Comparison of ENCODE assay signal across 29 cellular contexts in the genomic region with DNA sequence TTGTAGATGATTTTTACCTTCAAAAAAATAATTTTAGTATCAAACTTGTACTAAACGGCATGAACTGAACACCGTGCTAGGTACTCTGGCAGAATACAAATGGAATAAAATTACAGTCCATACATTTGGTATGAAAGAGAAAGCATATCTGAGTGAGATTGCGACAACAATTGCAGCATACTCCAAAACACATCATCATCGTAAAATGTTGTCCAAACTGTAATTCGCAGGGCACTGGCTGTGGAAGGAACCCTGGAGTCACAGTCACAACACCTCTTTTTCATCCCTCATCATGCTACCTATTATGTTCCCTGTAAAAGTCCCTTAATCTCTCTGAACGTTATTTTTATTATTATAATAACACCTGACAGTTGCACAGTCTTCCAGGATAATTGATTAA.
"Had no signal": no experiment of that assay in that cellular context is flagged by ENCODE, and none has a peak within 500 bp of the region (broad histone marks: within the 10 kb centered on the region; RNA-seq: fewer than 3 reads in every experiment).

No MANE protein-coding gene starts in this region.

- H3K27ac ChIP-seq: coronary artery, dorsolateral prefrontal cortex, foreskin keratinocyte, gastrocnemius medialis had no signal

- DNase-seq: activated CD4-positive, alpha-beta memory T cell treated with anti-CD3 and anti-CD28 coated beads for 36 hours; activated CD4-positive, alpha-beta T cell treated with anti-CD3 and anti-CD28 coated beads for 36 hours; activated CD4-positive, alpha-beta T cell treated with anti-CD3 and anti-CD28 coated beads, Interleukin-2, amount 10 ng/mL, durations not matched to agents 24 days and 14 days; activated CD4-positive, CD25-positive, alpha-beta regulatory T cell; activated CD4-positive, CD25-positive, alpha-beta regulatory T cell treated with anti-CD3 and anti-CD28 coated beads, Interleukin-2, amount 50 U/mL, for 72 hours; activated CD8-positive, alpha-beta memory T cell treated with anti-CD3 and anti-CD28 coated beads, Interleukin-2, amount 10 ng/mL, durations not matched to agents 7 days and 5 days; activated CD8-positive, alpha-beta memory T cell treated with anti-CD3 and anti-CD28 coated beads, Interleukin-2, amount 50 U/mL, for 4 hours; activated CD8-positive, alpha-beta T cell treated with anti-CD3 and anti-CD28 coated beads, Interleukin-2, amount 10 ng/mL, durations not matched to agents 7 days and 5 days; activated gamma-delta T cell; activated naive CD4-positive, alpha-beta T cell; activated naive CD4-positive, alpha-beta T cell treated with anti-CD3 and anti-CD28 coated beads, Interleukin-2, amount 10 ng/mL, durations not matched to agents 7 days and 5 days; activated naive CD8-positive, alpha-beta T cell treated with anti-CD3 and anti-CD28 coated beads, Interleukin-2, amount 10 ng/mL, durations not matched to agents 7 days and 5 days; activated T-cell treated with anti-CD3 and anti-CD28 coated beads, Interleukin-2, amount 50 U/mL, for 1 hour; activated T-cell treated with anti-CD3 and anti-CD28 coated beads, Interleukin-2, amount 50 U/mL, for 72 hours; amygdala; aorta; body of pancreas; dorsolateral prefrontal cortex; effector memory CD4-positive, alpha-beta T cell; endodermal cell; foreskin keratinocyte; gastrocnemius medialis; glutamatergic neuron; heart left ventricle; T-helper 1 cell; T-helper 17 cell had no signal

- H3K27me3 ChIP-seq: body of pancreas, dorsolateral prefrontal cortex, foreskin keratinocyte, gastrocnemius medialis, heart left ventricle had no signal

- H3K4me1 ChIP-seq: foreskin keratinocyte, gastrocnemius medialis had no signal

- H3K4me3 ChIP-seq: body of pancreas, coronary artery, dorsolateral prefrontal cortex, gastrocnemius medialis, heart left ventricle had no signal

- ATAC-seq: activated CD4-positive, alpha-beta T cell treated with anti-CD3 and anti-CD28 coated beads for 36 hours; activated CD8-positive, alpha-beta memory T cell treated with anti-CD3 and anti-CD28 coated beads, Interleukin-2, amount 10 ng/mL, durations not matched to agents 7 days and 5 days; activated CD8-positive, alpha-beta T cell treated with anti-CD3 and anti-CD28 coated beads, Interleukin-2, amount 10 ng/mL, durations not matched to agents 7 days and 5 days; activated naive CD4-positive, alpha-beta T cell treated with anti-CD3 and anti-CD28 coated beads, Interleukin-2, amount 50 U/mL, for 72 hours; activated T-cell treated with anti-CD3 and anti-CD28 coated beads, Interleukin-2, amount 50 U/mL, for 72 hours; esophagus mucosa; foreskin keratinocyte; gastrocnemius medialis; T-helper 17 cell had no signal

- H3K9me3 ChIP-seq: body of pancreas, gastrocnemius medialis, heart left ventricle had no signal

- H3K36me3 ChIP-seq: gastrocnemius medialis, heart left ventricle had no signal
